15 cellular contexts compared by ENCODE assay signal in genomic region chr6:107560657-107561056, GRCh38.
A peak's percentile ranks its signal among the peaks of the same experiment; 100 is the strongest.
DNase-seq lines count a peak whose midpoint lies in the region; ATAC-seq, FAIRE-seq and TF ChIP-seq lines count a peak whose summit lies in the region.
"Had no signal": no experiment of that assay in that cellular context is flagged by ENCODE, and none has a peak within 500 bp of the region (broad histone marks: within the 10 kb centered on the region; RNA-seq: fewer than 3 reads in every experiment).

No MANE protein-coding gene starts in this region.

- POLR2A ChIA-PET in IMR-90 (lab: Charles Lee; ENCODE audit: unreplicated experiment), result no interaction called here

- no peak overlapping the region for H4K8ac ChIP-seq in IMR-90 (ENCODE audit: low read depth in 2 of 2, low read length in 2 of 2)

- H2AK5ac ChIP-seq in IMR-90 (ENCODE audit: low read depth, low read length), result no peak overlapping the region

- H2BK15ac ChIP-seq in IMR-90 (ENCODE audit: low read depth, low read length), result no peak overlapping the region

- H3K4me2 ChIP-seq in IMR-90 (ENCODE audit: low read depth, low read length), result no peak overlapping the region
- H3K4me2 ChIP-seq: smooth muscle cell had no signal

- H2BK5ac ChIP-seq in IMR-90 (ENCODE audit: low read depth, low read length, poor library complexity, severe bottlenecking), result no peak overlapping the region

- H3K9me3 ChIP-seq in IMR-90 (ENCODE audit: control insufficient read depth, insufficient read depth, low read length), result no peaks in the 10 kb centered on the region
- H3K9me3 ChIP-seq in right cardiac atrium (ENCODE audit: control insufficient read depth, low read length), result no peaks in the 10 kb centered on the region
- H3K9me3 ChIP-seq: mucosa of descending colon had no signal

- no peak overlapping the region for H3K56ac ChIP-seq in IMR-90 (ENCODE audit: extremely low read depth, insufficient read depth, low read length)

- no peak for TF ChIP-seq RAD21 in IMR-90 (IDR thresholded peaks at IDR 0.05; ENCODE audit: low read length)

- H2AK9ac ChIP-seq in IMR-90 (replicated peaks; ENCODE audit: low read depth, low read length, poor library complexity), result no peak overlapping the region

- no peak overlapping the region for H2BK120ac ChIP-seq in IMR-90 (ENCODE audit: low read depth, low read length)

- DNase-seq in IMR-90 (peak; percentile 6), brain microvascular endothelial cell (peak; percentile 14), right cardiac atrium (no peak), stromal cell of bone marrow (ENCODE audit: low read depth) (peak; percentile 49), RCC 7860 (ENCODE audit: low spot score) (no peak), NCI-H1694 (lab: John Stamatoyannopoulos, UW) (no peak), omental fat pad (ENCODE audit: low spot score) (no peak)
- DNase-seq: activated CD4-positive, alpha-beta T cell treated with anti-CD3 and anti-CD28 coated beads for 48 hours; activated naive CD4-positive, alpha-beta T cell treated with anti-CD3 and anti-CD28 coated beads for 36 hours; effector CD8-positive, alpha-beta T cell had no signal

- no peaks in the 10 kb centered on the region for H3K9me1 ChIP-seq in IMR-90 (ENCODE audit: insufficient read depth, low read length)

- no peak overlapping the region for H2BK20ac ChIP-seq in IMR-90 (ENCODE audit: low read depth, low read length)

- no peak overlapping the region for H4K91ac ChIP-seq in IMR-90 (ENCODE audit: insufficient read depth, low read depth, low read length)

- H3K4me1 ChIP-seq in IMR-90 (ENCODE audit: control insufficient read depth, insufficient read depth, low read length) (no peaks in the 10 kb centered on the region), right cardiac atrium (ENCODE audit: control insufficient read depth, insufficient read depth, low read length) (peaks cover 2% of the 10 kb centered on the region)

- no peaks in the 10 kb centered on the region for H4K20me1 ChIP-seq in IMR-90 (ENCODE audit: insufficient read depth, low read length)

- H3K4me3 ChIP-seq in IMR-90 (ENCODE audit: insufficient read depth, low read depth, low read length), result no peak overlapping the region
- H3K4me3 ChIP-seq in brain microvascular endothelial cell (ENCODE audit: low read depth, low read length), result no peak overlapping the region
- H3K4me3 ChIP-seq in right cardiac atrium (ENCODE audit: low read length), result no peak overlapping the region
- H3K4me3 ChIP-seq: mucosa of descending colon, smooth muscle cell had no signal

- H3K79me1 ChIP-seq in IMR-90 (ENCODE audit: low read depth in 1 of 2, low read length in 2 of 2), result no peaks in the 10 kb centered on the region

- H3K27me3 ChIP-seq in IMR-90 (ENCODE audit: control insufficient read depth, insufficient read depth, low read length), result no peaks in the 10 kb centered on the region
- H3K27me3 ChIP-seq in brain microvascular endothelial cell (replicated peaks), result no peaks in the 10 kb centered on the region
- H3K27me3 ChIP-seq in right cardiac atrium (ENCODE audit: control insufficient read depth, insufficient read depth), result no peaks in the 10 kb centered on the region

- dilution Hi-C loops in IMR-90 (cut with HindIII; ENCODE audit: low sequenced_read_pairs, unreplicated experiment), result no loop called here

- in situ Hi-C loops in IMR-90 (cut with MboI; ENCODE audit: low sequenced_read_pairs), result no loop called here
- in situ Hi-C loops in brain microvascular endothelial cell (cut with HindIII; ENCODE audit: low pct_ligation_motif_present, low sequenced_read_pairs), result no loop called here

- no peak overlapping the region for H4K5ac ChIP-seq in IMR-90 (ENCODE audit: low read depth, low read length)

- no peak overlapping the region for H3K4ac ChIP-seq in IMR-90 (ENCODE audit: low read depth, low read length)

- no peak for TF ChIP-seq CTCF in IMR-90 (conservative IDR thresholded peaks at IDR 0.05; ENCODE audit: low read depth, low read length)
- no peak for TF ChIP-seq CTCF in brain microvascular endothelial cell (IDR thresholded peaks at IDR 0.05; ENCODE audit: low read depth, low read length, missing control alignments)
- no peak for TF ChIP-seq CTCF in omental fat pad (IDR thresholded peaks at IDR 0.05)

- no peak for TF ChIP-seq POLR2A in IMR-90 (IDR thresholded peaks at IDR 0.05; ENCODE audit: low read depth, low read length)

- no peak overlapping the region for H3K14ac ChIP-seq in IMR-90 (replicated peaks; ENCODE audit: low read depth, low read length)

- FAIRE-seq in RCC 7860 (lab: Jason Lieb, UNC), result no peak
- FAIRE-seq: GM12892 had no signal

- no peak overlapping the region for H3K9ac ChIP-seq in IMR-90 (ENCODE audit: low read depth, low read length)

- ATAC-seq in IMR-90 (ENCODE audit: low read depth) (no peak), right cardiac atrium (peak; percentile 71 to 75), omental fat pad (ENCODE audit: low FRiP score) (no peak), GM21576 (IDR thresholded peaks at IDR 0.05; ENCODE audit: unreplicated experiment) (no peak)
- ATAC-seq: mucosa of descending colon had no signal

- H3K36me3 ChIP-seq in IMR-90 (ENCODE audit: control insufficient read depth, insufficient read depth, low read length) (no peaks in the 10 kb centered on the region), brain microvascular endothelial cell (replicated peaks) (no peaks in the 10 kb centered on the region)

- H2AFZ ChIP-seq in IMR-90 (replicated peaks; ENCODE audit: low read length, poor library complexity), result no peak overlapping the region

- intact Hi-C loops in IMR-90 (cut with micrococcal nuclease) (no loop called here), right cardiac atrium (cut with DNase I) (no loop called here)

- no peak overlapping the region for H3K27ac ChIP-seq in IMR-90 (ENCODE audit: insufficient read depth, low read length)
- H3K27ac ChIP-seq in brain microvascular endothelial cell, result no peak overlapping the region
- peak overlapping the region; percentile 21 for H3K27ac ChIP-seq in right cardiac atrium (ENCODE audit: low read length)
- H3K27ac ChIP-seq: HL-60 had no signal

- no peak overlapping the region for H3K18ac ChIP-seq in IMR-90 (ENCODE audit: low read depth, low read length)

- H3K23ac ChIP-seq in IMR-90 (ENCODE audit: low read depth, low read length), result no peak overlapping the region

- WGBS in IMR-90 (ENCODE audit: extremely low coverage in 2 of 2, insufficient read length in 1 of 2), 2 experiments, result 100% methylated on average over 1 of the region's 4 CpGs; no CpG with 5 or more reads in 1 of the 2 experiments
- WGBS in right cardiac atrium, result 40% methylated on average over 4 of the region's 4 CpGs

- CTCF ChIA-PET in IMR-90 (lab: Yijun Ruan, JAX), result interaction anchor here (1.1 kb wide), 1 partner anchor 11 kb away, joined by 4 read pairs; no protein-coding TSS in a partner anchor

- BruUV-seq in IMR-90 (replicated peaks; lab: Mats Ljungman, UMichigan), result no TSS peak

TF ChIP-seq in IMR-90, 13 proteins besides CTCF, POLR2A, EP300 and RAD21:
- TF ChIP-seq, protein P1, sequence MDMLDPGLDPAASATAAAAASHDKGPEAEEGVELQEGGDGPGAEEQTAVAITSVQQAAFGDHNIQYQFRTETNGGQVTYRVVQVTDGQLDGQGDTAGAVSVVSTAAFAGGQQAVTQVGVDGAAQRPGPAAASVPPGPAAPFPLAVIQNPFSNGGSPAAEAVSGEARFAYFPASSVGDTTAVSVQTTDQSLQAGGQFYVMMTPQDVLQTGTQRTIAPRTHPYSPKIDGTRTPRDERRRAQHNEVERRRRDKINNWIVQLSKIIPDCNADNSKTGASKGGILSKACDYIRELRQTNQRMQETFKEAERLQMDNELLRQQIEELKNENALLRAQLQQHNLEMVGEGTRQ (IDR thresholded peaks at IDR 0.05; ENCODE audit: low read depth, low read length), result no peak
- TF ChIP-seq NFE2L2 (IDR thresholded peaks at IDR 0.05; ENCODE audit: low read depth, low read length), result no peak
- TF ChIP-seq SMC3 (IDR thresholded peaks at IDR 0.05; ENCODE audit: low read depth, low read length), result no peak

Comparison
In these comparisons a context has a peak if more than half of its experiments do, and no peak if none do; other contexts are left out.
1. ATAC-seq: peak in right cardiac atrium (2 of 2); none in IMR-90 (single experiment), omental fat pad (single experiment) and GM21576 (single experiment).
2. DNase-seq: peak in IMR-90 (single experiment), brain microvascular endothelial cell (single experiment) and stromal cell of bone marrow (single experiment); none in right cardiac atrium (0 of 3), RCC 7860 (single experiment), NCI-H1694 (single experiment) and omental fat pad (single experiment).